Comparison of ENCODE assay signal across 23 cellular contexts in the genomic region with DNA sequence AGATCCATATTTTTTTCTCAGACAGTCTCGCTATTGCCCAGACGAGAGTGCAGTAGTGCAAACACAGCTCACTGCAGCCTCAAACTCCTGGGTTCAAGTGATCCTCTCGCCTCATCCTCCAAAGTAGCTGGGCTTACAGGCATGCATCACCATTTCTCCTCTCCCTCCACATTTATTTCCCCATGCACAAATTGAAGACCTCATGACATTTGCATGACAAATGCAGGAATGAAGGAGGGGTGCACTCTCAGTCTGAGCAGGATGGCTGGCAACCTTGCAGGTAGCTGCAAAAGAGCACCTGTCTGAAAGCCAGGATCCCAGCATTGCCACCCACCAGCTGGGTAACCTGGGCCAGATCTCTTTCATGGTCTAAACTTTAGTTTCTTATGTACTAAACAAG.
"Had no signal": no experiment of that assay in that cellular context is flagged by ENCODE, and none has a peak within 500 bp of the region (broad histone marks: within the 10 kb centered on the region; RNA-seq: fewer than 3 reads in every experiment).

No MANE protein-coding gene starts in this region.

- H3K36me3 Mint-ChIP-seq: activated naive CD8-positive, alpha-beta T cell treated with anti-CD3 and anti-CD28 coated beads, Interleukin-2, amount 10 ng/mL, durations not matched to agents 7 days and 5 days had no signal

- H3K9ac ChIP-seq: SK-N-SH had no signal

- H3K9me2 ChIP-seq: SK-N-SH had no signal

- H3K27ac Mint-ChIP-seq: activated CD8-positive, alpha-beta T cell treated with anti-CD3 and anti-CD28 coated beads, Interleukin-2, amount 10 ng/mL, durations not matched to agents 7 days and 5 days; activated naive CD8-positive, alpha-beta T cell treated with anti-CD3 and anti-CD28 coated beads, Interleukin-2, amount 10 ng/mL, durations not matched to agents 7 days and 5 days had no signal

- ATAC-seq: activated CD8-positive, alpha-beta T cell treated with anti-CD3 and anti-CD28 coated beads, Interleukin-2, amount 10 ng/mL, durations not matched to agents 7 days and 5 days had no signal

- H3K4me2 ChIP-seq: SK-N-SH had no signal

- H3K9me3 ChIP-seq: adrenal gland, SJCRH30, SK-N-SH had no signal

- H3K36me3 ChIP-seq: adrenal gland, SJCRH30 had no signal

- H3K4me3 ChIP-seq: adrenal gland, SJCRH30 had no signal

- DNase-seq: activated CD4-positive, alpha-beta T cell treated with anti-CD3 and anti-CD28 coated beads for 48 hours; activated CD4-positive, alpha-beta T cell treated with anti-CD3 and anti-CD28 coated beads, Interleukin-2, amount 50 U/mL, for 4 hours; activated CD4-positive, CD25-positive, alpha-beta regulatory T cell treated with anti-CD3 and anti-CD28 coated beads, Interleukin-2, amount 50 U/mL, for 72 hours; activated CD8-positive, alpha-beta memory T cell treated with anti-CD3 and anti-CD28 coated beads, Interleukin-2, amount 50 U/mL, for 48 hours; activated CD8-positive, alpha-beta T cell treated with anti-CD3 and anti-CD28 coated beads, Interleukin-2, amount 10 ng/mL, durations not matched to agents 7 days and 5 days; activated naive CD4-positive, alpha-beta T cell treated with anti-CD3 and anti-CD28 coated beads, Interleukin-2, amount 50 U/mL, for 16 hours; activated naive CD8-positive, alpha-beta T cell treated with anti-CD3 and anti-CD28 coated beads, Interleukin-2, amount 10 ng/mL, durations not matched to agents 7 days and 5 days; activated T-cell treated with anti-CD3 and anti-CD28 coated beads, Interleukin-2, amount 50 U/mL, for 1 hour; adrenal gland; anterior cingulate cortex; cerebellar nuclear complex; NCI-H1092 treated with DMSO at 0.1 percent for 48 hours; NCI-H1417 treated with DMSO at 0.1 percent for 48 hours; NCI-H1694 treated with DMSO at 0.1 percent for 48 hours; NCI-H2029 treated with DMSO at 0.1 percent for 48 hours; NCI-H345; NCI-H510A; NCI-H526 treated with DMSO at 0.1 percent for 48 hours; NCI-H82; Right ventricle myocardium superior; SJCRH30; T-helper 1 cell had no signal

- H3K4me3 Mint-ChIP-seq: activated CD8-positive, alpha-beta T cell treated with anti-CD3 and anti-CD28 coated beads, Interleukin-2, amount 10 ng/mL, durations not matched to agents 7 days and 5 days; activated naive CD8-positive, alpha-beta T cell treated with anti-CD3 and anti-CD28 coated beads, Interleukin-2, amount 10 ng/mL, durations not matched to agents 7 days and 5 days had no signal

- H3K27ac ChIP-seq: adrenal gland, SJCRH30 had no signal

- H3K4me1 Mint-ChIP-seq: activated naive CD8-positive, alpha-beta T cell treated with anti-CD3 and anti-CD28 coated beads, Interleukin-2, amount 10 ng/mL, durations not matched to agents 7 days and 5 days had no signal

- H3K9me3 Mint-ChIP-seq: activated naive CD8-positive, alpha-beta T cell treated with anti-CD3 and anti-CD28 coated beads, Interleukin-2, amount 10 ng/mL, durations not matched to agents 7 days and 5 days had no signal

- H3K4me1 ChIP-seq: adrenal gland, SJCRH30 had no signal

- H3K27me3 ChIP-seq: adrenal gland had no signal
